In the genomic region with DNA sequence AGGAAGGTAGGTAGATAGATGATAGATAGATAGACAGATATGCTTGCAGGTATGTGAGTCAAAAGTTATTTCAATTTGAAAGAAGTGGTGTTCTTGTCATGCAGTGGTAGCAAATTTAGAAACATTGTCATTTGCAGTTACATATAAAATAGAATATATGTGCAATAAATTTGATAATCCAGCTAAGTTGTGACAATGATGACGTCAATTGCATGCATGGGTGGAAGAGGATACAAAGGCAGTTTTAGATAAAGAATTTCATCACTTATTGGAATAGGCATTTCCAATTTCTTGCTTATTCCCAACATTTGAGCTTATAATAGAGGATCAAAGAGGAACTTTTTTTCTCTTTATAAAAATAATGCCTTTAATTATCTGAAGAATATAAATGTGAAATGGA, we compare ENCODE assay signal across 7 cellular contexts.
"Had no signal": no experiment of that assay in that cellular context is flagged by ENCODE, and none has a peak within 500 bp of the region (broad histone marks: within the 10 kb centered on the region; RNA-seq: fewer than 3 reads in every experiment).

No MANE protein-coding gene starts in this region.

- FAIRE-seq: GM12878, GM12891, GM12892, GM18507, GM19239 had no signal

- ATAC-seq: GM12878 had no signal

- H3K4me3 ChIP-seq: GM12878 had no signal

- DNase-seq: GDM1, GF-D8 had no signal
